ENCODE assay signal across 1 cellular context in the genomic region with DNA sequence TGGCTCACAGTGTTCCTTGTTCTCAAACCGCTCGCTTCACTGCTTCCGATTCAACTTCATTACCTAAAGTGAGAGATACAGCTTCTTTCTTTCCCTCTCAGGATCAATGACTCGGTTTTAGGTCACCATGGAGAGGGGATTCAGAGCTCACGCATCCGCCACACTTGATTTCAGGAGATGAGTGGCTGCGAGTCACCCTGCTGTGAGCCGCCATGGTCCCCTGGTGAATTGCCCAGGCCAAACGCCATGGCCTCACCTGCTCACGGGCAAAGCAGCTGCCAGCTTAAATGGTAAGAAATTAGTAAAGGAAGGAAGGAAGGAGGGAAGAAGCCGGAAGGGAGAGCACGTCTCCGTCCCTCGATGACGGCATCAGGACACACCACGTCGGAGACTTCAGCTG.
TF ChIP-seq lines count a peak whose summit lies in the region.

No MANE protein-coding gene starts in this region.

TF ChIP-seq in H1, 55 proteins besides CTCF, POLR2A, EP300 and RAD21:
- TF ChIP-seq, protein P1, sequence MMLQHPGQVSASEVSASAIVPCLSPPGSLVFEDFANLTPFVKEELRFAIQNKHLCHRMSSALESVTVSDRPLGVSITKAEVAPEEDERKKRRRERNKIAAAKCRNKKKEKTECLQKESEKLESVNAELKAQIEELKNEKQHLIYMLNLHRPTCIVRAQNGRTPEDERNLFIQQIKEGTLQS (IDR thresholded peaks at IDR 0.05; ENCODE audit: insufficient read depth, low read depth, low read length) = no peak
- no peak for TF ChIP-seq NANOG (IDR thresholded peaks at IDR 0.05; ENCODE audit: insufficient read depth, low read depth, low read length, poor library complexity, severe bottlenecking)
- TF ChIP-seq, protein P2, sequence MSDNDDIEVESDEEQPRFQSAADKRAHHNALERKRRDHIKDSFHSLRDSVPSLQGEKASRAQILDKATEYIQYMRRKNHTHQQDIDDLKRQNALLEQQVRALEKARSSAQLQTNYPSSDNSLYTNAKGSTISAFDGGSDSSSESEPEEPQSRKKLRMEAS (IDR thresholded peaks at IDR 0.05) = no peak
- no peak for TF ChIP-seq RXRA (IDR thresholded peaks at IDR 0.05; ENCODE audit: insufficient read depth, low read depth, low read length)
- TF ChIP-seq EZH2 (IDR thresholded peaks at IDR 0.05; ENCODE audit: low read depth, low read length, severe bottlenecking) = no peak
- no peak for TF ChIP-seq SIN3A (conservative IDR thresholded peaks at IDR 0.05 in 1 of 2, IDR thresholded peaks at IDR 0.05 in 1 of 2; ENCODE audit: low read depth in 1 of 2, low read length in 2 of 2)
- TF ChIP-seq CREB1 (IDR thresholded peaks at IDR 0.05) = no peak
- no peak for TF ChIP-seq TAF7 (optimal IDR thresholded peaks at IDR 0.05; ENCODE audit: borderline replicate concordance, low read depth, low read length)
- no peak for TF ChIP-seq CBX5 (IDR thresholded peaks at IDR 0.05; ENCODE audit: low read depth, low read length)
- no peak for TF ChIP-seq SRF (IDR thresholded peaks at IDR 0.05; ENCODE audit: low read depth, low read length)
